ENCODE assay signal across 20 cellular contexts in genomic region chr21:27346041-27346448, GRCh38.
DNase-seq lines count a peak whose midpoint lies in the region; ATAC-seq and TF ChIP-seq lines count a peak whose summit lies in the region.
"Had no signal": no experiment of that assay in that cellular context is flagged by ENCODE, and none has a peak within 500 bp of the region (broad histone marks: within the 10 kb centered on the region; RNA-seq: fewer than 3 reads in every experiment).

No MANE protein-coding gene starts in this region.

- H3K27me3 ChIP-seq in foreskin keratinocyte = no peaks in the 10 kb centered on the region
- H3K27me3 ChIP-seq in ovary = no peaks in the 10 kb centered on the region
- no peaks in the 10 kb centered on the region for H3K27me3 ChIP-seq in psoas muscle (ENCODE audit: insufficient read depth in 3 of 3, low read length in 2 of 3)
- H3K27me3 ChIP-seq: gastrocnemius medialis, sigmoid colon, tibial artery had no signal

- H3K4me1 ChIP-seq in foreskin keratinocyte (no peaks in the 10 kb centered on the region), ovary (ENCODE audit: insufficient read depth) (no peaks in the 10 kb centered on the region), psoas muscle (no peaks in the 10 kb centered on the region)
- H3K4me1 ChIP-seq: gastrocnemius medialis, sigmoid colon, tibial artery had no signal

- TF ChIP-seq EP300 in ovary (IDR thresholded peaks at IDR 0.05) = no peak

- WGBS in ovary, 3 donors = 69 to 77% (median 71%) methylated on average over 2 of the region's 2 CpGs
- 66 to 84% (median 72%) methylated on average over 2 of the region's 2 CpGs for WGBS in psoas muscle, 3 donors

- H3K36me3 ChIP-seq in ovary (no peaks in the 10 kb centered on the region), psoas muscle (ENCODE audit: insufficient read depth in 1 of 2, low read depth in 1 of 2) (no peaks in the 10 kb centered on the region)
- H3K36me3 ChIP-seq: gastrocnemius medialis, sigmoid colon, tibial artery had no signal

- no peak for TF ChIP-seq CTCF in foreskin keratinocyte (conservative IDR thresholded peaks at IDR 0.05)
- no peak for TF ChIP-seq CTCF in ovary (IDR thresholded peaks at IDR 0.05)
- no peak for TF ChIP-seq CTCF in psoas muscle (IDR thresholded peaks at IDR 0.05)

- H3K9me3 ChIP-seq in ovary (no peaks in the 10 kb centered on the region), psoas muscle (no peaks in the 10 kb centered on the region)
- H3K9me3 ChIP-seq: gastrocnemius medialis, sigmoid colon, tibial artery had no signal

- intact Hi-C loops in ovary (cut with DNase I) (no loop called here), psoas muscle (cut with DNase I) (no loop called here)

- TF ChIP-seq POLR2A in ovary (IDR thresholded peaks at IDR 0.05) = no peak

- DNase-seq in HS-27A (ENCODE audit: low read depth) (peak; percentile 63), amniotic epithelial cell (ENCODE audit: low read depth) (peak; percentile 45), foreskin keratinocyte (peak; percentile 25 to 61), stromal cell of bone marrow (ENCODE audit: low read depth) (peak; percentile 22), ovary (no peak), psoas muscle (no peak)
- DNase-seq: activated CD4-positive, alpha-beta T cell treated with anti-CD3 and anti-CD28 coated beads, Interleukin-2, amount 10 ng/mL, durations not matched to agents 7 days and 5 days; caudate nucleus; DMS79 treated with DMSO at 0.1 percent for 48 hours; effector CD8-positive, alpha-beta T cell; gastrocnemius medialis; GOT3; NCI-H1092 treated with DMSO at 0.1 percent for 48 hours; NCI-H2171; nephron progenitor cell; SHP77 treated with DMSO at 0.1 percent for 48 hours; sigmoid colon; stimulated activated CD4-positive, alpha-beta T cell treated with anti-CD3 and anti-CD28 coated beads, Interleukin-4, amount 100 ng/mL, for 1 hour; tibial artery had no signal

- peak; percentile 23 for ATAC-seq in foreskin keratinocyte
- ATAC-seq in HG03457 (IDR thresholded peaks at IDR 0.05; ENCODE audit: unreplicated experiment) = no peak
- ATAC-seq in psoas muscle = no peak
- ATAC-seq: gastrocnemius medialis had no signal

- H3K4me3 ChIP-seq in ovary = no peak overlapping the region
- H3K4me3 ChIP-seq in psoas muscle = no peak overlapping the region
- H3K4me3 ChIP-seq: gastrocnemius medialis, sigmoid colon, tibial artery had no signal

- no peak overlapping the region for H3K27ac ChIP-seq in foreskin keratinocyte
- no peak overlapping the region for H3K27ac ChIP-seq in ovary
- no peak overlapping the region for H3K27ac ChIP-seq in psoas muscle
- H3K27ac ChIP-seq: gastrocnemius medialis, sigmoid colon, tibial artery had no signal

Comparison
In these comparisons a context has a peak if more than half of its experiments do, and no peak if none do; other contexts are left out.
1. DNase-seq: peak in HS-27A (single experiment), amniotic epithelial cell (single experiment), foreskin keratinocyte (2 of 2) and stromal cell of bone marrow (single experiment); none in ovary (0 of 5) and psoas muscle (0 of 2).